In the genomic region with DNA sequence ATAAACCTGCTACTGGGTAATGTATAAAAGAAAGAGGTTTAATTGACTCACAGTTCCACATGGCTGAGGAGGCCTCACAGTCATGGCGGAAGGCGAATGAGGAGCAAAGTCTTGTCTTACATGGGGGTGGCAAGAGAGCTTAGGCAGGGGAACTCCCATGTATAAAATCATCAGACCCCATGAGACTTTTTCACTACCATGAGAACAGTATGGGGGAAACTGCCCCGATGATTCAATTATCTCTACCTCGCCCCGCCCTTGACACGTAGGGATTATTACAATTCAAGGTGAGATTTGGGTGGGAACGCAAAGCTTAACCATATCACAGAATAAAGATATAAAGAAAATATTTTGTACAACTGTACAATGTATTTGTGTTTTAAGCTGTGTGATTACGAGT, we compare ENCODE assay signal across 23 cellular contexts.
"Had no signal": no experiment of that assay in that cellular context is flagged by ENCODE, and none has a peak within 500 bp of the region (broad histone marks: within the 10 kb centered on the region; RNA-seq: fewer than 3 reads in every experiment).

No MANE protein-coding gene starts in this region.

- H3K36me3 ChIP-seq: left lung, neural progenitor cell had no signal

- H3K27me3 ChIP-seq: hepatocyte, left lung, neural progenitor cell had no signal

- H2AFZ ChIP-seq: hepatocyte, neural progenitor cell had no signal

- H3K27me3 Mint-ChIP-seq: activated naive CD4-positive, alpha-beta T cell treated with anti-CD3 and anti-CD28 coated beads, Interleukin-2, amount 10 ng/mL, durations not matched to agents 7 days and 5 days; activated naive CD8-positive, alpha-beta T cell treated with anti-CD3 and anti-CD28 coated beads, Interleukin-2, amount 50 U/mL, for 24 hours; naive thymus-derived CD4-positive, alpha-beta T cell; stimulated activated naive CD8-positive, alpha-beta T cell treated with anti-CD3 and anti-CD28 coated beads, Interleukin-15, Interleukin-2, amounts not matched to agents 100 ng/mL and 50 ng/mL, for 24 hours had no signal

- H3K4me2 ChIP-seq: hepatocyte, neural progenitor cell had no signal

- ATAC-seq: activated CD4-positive, CD25-positive, alpha-beta regulatory T cell treated with anti-CD3 and anti-CD28 coated beads, Interleukin-2, amount 50 U/mL, for 24 hours; activated naive CD8-positive, alpha-beta T cell treated with anti-CD3 and anti-CD28 coated beads, Interleukin-2, amount 50 U/mL, for 24 hours; activated T-cell treated with anti-CD3 and anti-CD28 coated beads, Interleukin-2, amount 50 U/mL, for 4 hours; esophagus mucosa; left lung; naive thymus-derived CD4-positive, alpha-beta T cell; psoas muscle; right cardiac atrium had no signal

- H3K27ac ChIP-seq: hepatocyte, left lung, neural progenitor cell, psoas muscle had no signal

- H3K36me3 Mint-ChIP-seq: activated naive CD4-positive, alpha-beta T cell treated with anti-CD3 and anti-CD28 coated beads, Interleukin-2, amount 10 ng/mL, durations not matched to agents 7 days and 5 days; neural progenitor cell had no signal

- H3K4me3 Mint-ChIP-seq: activated naive CD4-positive, alpha-beta T cell treated with anti-CD3 and anti-CD28 coated beads, Interleukin-2, amount 10 ng/mL, durations not matched to agents 7 days and 5 days; activated naive CD8-positive, alpha-beta T cell treated with anti-CD3 and anti-CD28 coated beads, Interleukin-2, amount 50 U/mL, for 24 hours; activated T-cell treated with anti-CD3 and anti-CD28 coated beads, Interleukin-2, amount 50 U/mL, for 4 hours; naive thymus-derived CD4-positive, alpha-beta T cell; neural progenitor cell; stimulated activated naive CD8-positive, alpha-beta T cell treated with anti-CD3 and anti-CD28 coated beads, Interleukin-15, Interleukin-2, amounts not matched to agents 100 ng/mL and 50 ng/mL, for 24 hours; T-helper 1 cell treated with Interleukin-12 subunit alpha and Interleukin-12 subunit beta and Interleukin-4 antibody, amounts not matched to agents 30 μg/mL and 1 μg/mL, for 36 hours had no signal

- DNase-seq: activated CD4-positive, alpha-beta T cell treated with anti-CD3 and anti-CD28 coated beads, Interleukin-2, amount 50 U/mL, for 1 hour; activated CD8-positive, alpha-beta memory T cell treated with anti-CD3 and anti-CD28 coated beads, Interleukin-2, amount 50 U/mL, for 4 hours; activated naive CD4-positive, alpha-beta T cell treated with anti-CD3 and anti-CD28 coated beads, Interleukin-2, amount 10 ng/mL, durations not matched to agents 7 days and 5 days; activated naive CD8-positive, alpha-beta T cell treated with anti-CD3 and anti-CD28 coated beads, Interleukin-2, amount 50 U/mL, for 24 hours; activated T-cell treated with anti-CD3 and anti-CD28 coated beads, Interleukin-2, amount 50 U/mL, for 4 hours; anterior cingulate cortex; cerebellar nuclear complex; cortex of kidney; islet precursor cell; left lung; naive thymus-derived CD4-positive, alpha-beta T cell; psoas muscle; right cardiac atrium; small intestine; stimulated activated CD4-positive, alpha-beta T cell treated with anti-CD3 and anti-CD28 coated beads, Interleukin-15, amount 100 ng/mL, for 24 hours; stimulated activated CD4-positive, alpha-beta T cell treated with anti-CD3 and anti-CD28 coated beads, Interleukin-2, amount 100 ng/mL, for 48 hours; trophoblast cell had no signal

- H3K9ac ChIP-seq: neural progenitor cell had no signal

- H3K4me3 ChIP-seq: hepatocyte, left lung, neural progenitor cell, psoas muscle had no signal

- H3K27ac Mint-ChIP-seq: activated naive CD4-positive, alpha-beta T cell treated with anti-CD3 and anti-CD28 coated beads, Interleukin-2, amount 10 ng/mL, durations not matched to agents 7 days and 5 days; activated naive CD8-positive, alpha-beta T cell treated with anti-CD3 and anti-CD28 coated beads, Interleukin-2, amount 50 U/mL, for 24 hours; naive thymus-derived CD4-positive, alpha-beta T cell; neural progenitor cell; stimulated activated naive CD8-positive, alpha-beta T cell treated with anti-CD3 and anti-CD28 coated beads, Interleukin-15, Interleukin-2, amounts not matched to agents 100 ng/mL and 50 ng/mL, for 24 hours; T-helper 1 cell treated with Interleukin-12 subunit alpha and Interleukin-12 subunit beta and Interleukin-4 antibody, amounts not matched to agents 30 μg/mL and 1 μg/mL, for 36 hours had no signal

- H3K9me3 Mint-ChIP-seq: activated naive CD4-positive, alpha-beta T cell treated with anti-CD3 and anti-CD28 coated beads, Interleukin-2, amount 10 ng/mL, durations not matched to agents 7 days and 5 days; activated naive CD8-positive, alpha-beta T cell treated with anti-CD3 and anti-CD28 coated beads, Interleukin-2, amount 50 U/mL, for 24 hours; activated T-cell treated with anti-CD3 and anti-CD28 coated beads, Interleukin-2, amount 50 U/mL, for 4 hours; naive thymus-derived CD4-positive, alpha-beta T cell; neural progenitor cell; stimulated activated naive CD8-positive, alpha-beta T cell treated with anti-CD3 and anti-CD28 coated beads, Interleukin-15, Interleukin-2, amounts not matched to agents 100 ng/mL and 50 ng/mL, for 24 hours; T-helper 1 cell treated with Interleukin-12 subunit alpha and Interleukin-12 subunit beta and Interleukin-4 antibody, amounts not matched to agents 30 μg/mL and 1 μg/mL, for 36 hours had no signal

- H3K4me1 Mint-ChIP-seq: activated naive CD4-positive, alpha-beta T cell treated with anti-CD3 and anti-CD28 coated beads, Interleukin-2, amount 10 ng/mL, durations not matched to agents 7 days and 5 days; activated naive CD8-positive, alpha-beta T cell treated with anti-CD3 and anti-CD28 coated beads, Interleukin-2, amount 50 U/mL, for 24 hours; naive thymus-derived CD4-positive, alpha-beta T cell; neural progenitor cell had no signal

- H3K4me1 ChIP-seq: left lung, neural progenitor cell had no signal

- H3K79me2 ChIP-seq: hepatocyte had no signal

- H3K9me3 ChIP-seq: left lung, psoas muscle had no signal
